Comparison of ENCODE assay signal across 8 cellular contexts in the genomic region with DNA sequence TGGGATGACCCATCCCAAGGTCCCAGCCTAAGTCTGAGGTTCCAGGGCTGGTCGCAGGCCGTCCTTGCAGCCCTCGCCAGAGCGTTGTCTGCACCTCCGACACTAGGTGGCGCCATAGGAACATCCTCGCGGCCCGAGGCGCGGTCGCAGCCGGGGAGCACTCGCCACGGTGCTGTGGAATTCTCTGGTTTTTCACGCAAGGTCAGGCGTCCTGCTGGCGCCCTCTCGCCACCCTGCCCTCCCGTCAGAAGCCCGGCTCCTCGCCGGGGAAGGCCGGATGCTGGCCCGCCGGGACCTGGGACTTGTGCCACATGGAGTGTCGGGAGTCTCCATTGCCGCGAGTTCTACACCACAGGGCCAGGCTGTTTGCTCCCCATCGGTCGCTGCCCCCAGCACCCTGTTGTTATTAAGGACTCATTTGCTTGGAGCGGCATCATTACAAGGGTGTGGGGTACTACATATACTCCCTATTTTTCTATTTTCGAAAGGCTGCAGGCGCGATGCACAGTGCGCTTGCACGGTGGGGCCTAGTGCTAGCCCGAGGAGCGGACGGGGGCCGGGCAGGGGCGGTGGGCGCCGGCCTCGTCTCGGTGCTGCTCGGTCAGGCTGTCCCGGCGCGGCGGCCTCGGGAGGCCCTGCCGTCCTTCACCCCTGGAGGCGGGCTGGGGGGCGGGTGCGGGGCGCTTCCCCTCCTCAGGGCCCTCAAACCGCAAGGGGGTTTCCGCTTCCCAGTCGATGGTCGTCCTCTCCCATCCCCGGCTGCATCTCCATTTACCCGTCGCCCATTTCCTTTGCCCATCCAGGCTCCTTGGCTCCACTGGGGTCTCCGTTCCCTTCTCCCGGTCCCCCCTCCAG.
DNase-seq lines count a peak whose midpoint lies in the region; ATAC-seq and TF ChIP-seq lines count a peak whose summit lies in the region.

No MANE protein-coding gene starts in this region.

- no peaks in the 10 kb centered on the region for H3K4me1 Mint-ChIP-seq in glutamatergic neuron (ENCODE audit: low read depth, unreplicated experiment)

- in situ Hi-C loops in KBM-7 (cut with MboI; ENCODE audit: low pct_unique_long_range_greater_than_20kb, low sequenced_read_pairs), result loop anchor here (25.0 kb wide), 1 partner anchor 805 kb away; no protein-coding TSS in a partner anchor

- H3K9me3 ChIP-seq in ES-I3 (ENCODE audit: control insufficient read depth, insufficient read depth, low read length) (no peaks in the 10 kb centered on the region), SK-N-MC (ENCODE audit: low read depth, low read length) (no peaks in the 10 kb centered on the region), ovary (no peaks in the 10 kb centered on the region), thymus (ENCODE audit: control insufficient read depth) (no peaks in the 10 kb centered on the region)

- H3K4me3 Mint-ChIP-seq in glutamatergic neuron (ENCODE audit: unreplicated experiment), result peak overlapping the region; percentile 82

- H3K4me3 ChIP-seq in SK-N-MC (peak overlapping the region; percentile 80), ovary (peak overlapping the region; percentile 50), thymus (ENCODE audit: low read length) (peak overlapping the region; percentile 54)

- no peaks in the 10 kb centered on the region for H3K36me3 Mint-ChIP-seq in glutamatergic neuron (ENCODE audit: unreplicated experiment)

- H3K27ac ChIP-seq in SK-N-MC (no peak overlapping the region), ovary (peak overlapping the region; percentile 63 to 74), thymus (ENCODE audit: low read depth) (no peak overlapping the region)

- no peaks in the 10 kb centered on the region for H3K4me1 ChIP-seq in ES-I3 (ENCODE audit: insufficient read depth, low read length)
- H3K4me1 ChIP-seq in ovary (ENCODE audit: insufficient read depth), result no peaks in the 10 kb centered on the region
- H3K4me1 ChIP-seq in thymus (ENCODE audit: control insufficient read depth, insufficient read depth, low read length), result no peaks in the 10 kb centered on the region

- peaks cover 2% of the 10 kb centered on the region for H3K27me3 Mint-ChIP-seq in glutamatergic neuron (ENCODE audit: unreplicated experiment)

- peak; percentile 74 for DNase-seq in KBM-7
- no peak for DNase-seq in SK-N-MC (ENCODE audit: low read depth, low spot score)
- peak; percentile 76 for DNase-seq in activated naive CD4-positive, alpha-beta T cell treated with anti-CD3 and anti-CD28 coated beads, Interleukin-2, amount 50 U/mL, for 16 hours
- DNase-seq in glutamatergic neuron, result peak; percentile 88
- peak; percentile 83 to 89 (median 86) for DNase-seq in ovary

- no peaks in the 10 kb centered on the region for H3K27me3 ChIP-seq in ovary
- peaks cover 5% of the 10 kb centered on the region for H3K27me3 ChIP-seq in thymus (ENCODE audit: control insufficient read depth, insufficient read depth)

- TF ChIP-seq EP300 in ovary (IDR thresholded peaks at IDR 0.05), result no peak

- no peaks in the 10 kb centered on the region for H3K36me3 ChIP-seq in ES-I3 (ENCODE audit: insufficient read depth, low read length)
- H3K36me3 ChIP-seq in SK-N-MC (ENCODE audit: insufficient read depth, low read length), result no peaks in the 10 kb centered on the region
- no peaks in the 10 kb centered on the region for H3K36me3 ChIP-seq in ovary
- H3K36me3 ChIP-seq in thymus (ENCODE audit: control insufficient read depth, insufficient read depth), result no peaks in the 10 kb centered on the region

- 7 to 10% (median 7%) methylated on average over 49 to 66 of the region's 66 CpGs for WGBS in ovary, 3 donors
- 4% methylated on average over 66 of the region's 66 CpGs for WGBS in thymus

- H3K9ac ChIP-seq in ES-I3 (ENCODE audit: low read depth, low read length) (peak overlapping the region; percentile 57), SK-N-MC (ENCODE audit: insufficient read length) (peak overlapping the region; percentile 66)

- no peak overlapping the region for H3K27ac Mint-ChIP-seq in glutamatergic neuron (ENCODE audit: unreplicated experiment)

- intact Hi-C loops in ovary (cut with DNase I), result loop anchor here in 2 of 4 donors (5.0 to 10.0 kb wide), 2 partner anchors 193 to 820 kb away; a partner anchor contains a TSS

- peak; percentile 95 for ATAC-seq in GM21737 (IDR thresholded peaks at IDR 0.05; ENCODE audit: unreplicated experiment)

- no peaks in the 10 kb centered on the region for H3K9me3 Mint-ChIP-seq in glutamatergic neuron (ENCODE audit: unreplicated experiment)

- no peak for TF ChIP-seq POLR2A in ovary (IDR thresholded peaks at IDR 0.05)

- peak; percentile 95 for TF ChIP-seq CTCF in glutamatergic neuron (IDR thresholded peaks at IDR 0.05; ENCODE audit: partially characterized antibody, unreplicated experiment)
- TF ChIP-seq CTCF in ovary (IDR thresholded peaks at IDR 0.05), result peak; percentile 76 to 78 (median 77)

Comparison
In these comparisons a context has a peak if more than half of its experiments do, and no peak if none do; other contexts are left out.
1. H3K27ac ChIP-seq: peak in ovary (2 of 2); none in SK-N-MC (single experiment) and thymus (single experiment).
2. Peak in every context shown above with its lines, with median percentiles within 50 percentile points of each other: H3K4me3 ChIP-seq.